1 cellular context compared by ENCODE assay signal in the genomic region with DNA sequence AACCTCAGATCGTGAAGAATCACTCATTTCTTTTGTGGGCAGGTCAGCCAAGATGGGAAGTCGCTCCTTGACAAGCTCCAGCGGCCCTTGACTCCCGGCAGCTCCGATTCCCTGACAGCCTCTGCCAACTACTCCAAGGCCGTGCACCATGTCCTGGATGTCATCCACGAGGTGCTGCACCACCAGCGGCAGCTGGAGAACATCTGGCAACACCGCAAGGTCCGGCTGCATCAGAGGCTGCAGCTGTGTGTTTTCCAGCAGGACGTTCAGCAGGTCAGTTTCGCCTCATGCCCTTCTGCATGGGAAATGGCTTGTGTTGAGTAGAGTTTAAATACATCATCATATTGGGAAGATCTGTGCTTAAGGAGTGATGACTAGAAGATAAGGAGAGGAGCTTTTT.
TF ChIP-seq lines count a peak whose summit lies in the region.

No MANE protein-coding gene starts in this region.

TF ChIP-seq in WTC11, 78 proteins besides CTCF, POLR2A, EP300 and RAD21 (continued from another document):
- no peak for TF ChIP-seq OVOL2 (CRISPR knock-in tag; IDR thresholded peaks at IDR 0.05; ENCODE audit: borderline replicate concordance)
